Comparison of ENCODE assay signal across 25 cellular contexts in the genomic region with DNA sequence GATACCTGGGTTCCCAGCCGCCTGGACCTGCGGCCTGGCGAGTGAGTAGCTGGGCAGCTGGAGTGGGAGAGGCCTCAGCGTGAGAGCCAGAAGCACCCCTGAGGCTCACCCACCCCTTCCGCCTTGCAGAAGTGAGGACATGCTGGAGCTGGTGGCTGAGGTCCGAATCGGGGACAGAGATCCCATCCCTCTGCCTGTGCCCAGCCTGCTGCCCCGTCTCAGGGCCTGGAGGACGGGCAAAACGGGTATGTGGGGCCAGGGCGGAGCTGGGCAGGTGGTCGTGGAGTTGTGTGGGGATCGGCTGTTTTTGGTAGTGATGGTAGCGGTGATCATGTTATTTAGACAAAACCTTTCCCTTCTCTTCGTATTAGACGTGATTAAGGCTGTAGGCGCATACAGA. TPM values are rescaled to one million over a fixed set of nuclear protein-coding genes. Genes with fewer than 3 reads are reported as not detected.
DNase-seq lines count a peak whose midpoint lies in the region; ATAC-seq, FAIRE-seq and TF ChIP-seq lines count a peak whose summit lies in the region.
"Had no signal": no experiment of that assay in that cellular context is flagged by ENCODE, and none has a peak within 500 bp of the region (broad histone marks: within the 10 kb centered on the region; RNA-seq: fewer than 3 reads in every experiment).

No MANE protein-coding gene starts in this region.

- TF ChIP-seq POLR2A in K562 (conservative IDR thresholded peaks at IDR 0.05): no peak

- H4K20me1 ChIP-seq in K562 (replicated peaks; ENCODE audit: control insufficient read depth, insufficient read depth, low read length): no peaks in the 10 kb centered on the region

- peaks cover 39% of the 10 kb centered on the region for H3K79me2 ChIP-seq in K562 (ENCODE audit: control insufficient read depth, insufficient read depth, low read length)

- H3K36me3 Mint-ChIP-seq in CD4-positive, alpha-beta memory T cell: peaks cover 7 to 48% of the 10 kb centered on the region in 2 donors
- peaks cover 39% of the 10 kb centered on the region for H3K36me3 Mint-ChIP-seq in nephron progenitor cell (ENCODE audit: low read depth)
- peaks cover 67% of the 10 kb centered on the region for H3K36me3 Mint-ChIP-seq in stimulated activated effector memory CD8-positive, alpha-beta T cell treated with anti-CD3 and anti-CD28 coated beads, Interleukin-12 subunit alpha, Interleukin-12 subunit beta, amount 100 ng/mL, for 72 hours

- peaks cover 31% of the 10 kb centered on the region for H3K4me1 ChIP-seq in CD4-positive, alpha-beta memory T cell (ENCODE audit: insufficient read depth, low read length)
- peaks cover 17 to 22% of the 10 kb centered on the region in 2 experiments; a peak in 4 of 5 replicates for H3K4me1 ChIP-seq in K562 (replicated peaks in 1 of 2; ENCODE audit: control insufficient read depth in 2 of 2, insufficient read depth in 2 of 2, low read length in 2 of 2)

- DNase-seq in CD4-positive, alpha-beta memory T cell: no peak
- no peak for DNase-seq in K562 (ENCODE audit: extremely low read depth in 1 of 4, low spot score in 3 of 4)
- DNase-seq in nephron progenitor cell: no peak
- DNase-seq in stimulated activated effector memory CD8-positive, alpha-beta T cell treated with anti-CD3 and anti-CD28 coated beads, Interleukin-12 subunit alpha, Interleukin-12 subunit beta, amount 100 ng/mL, for 72 hours (ENCODE audit: low spot score in 2 of 2): no peak
- no peak for DNase-seq in caudate nucleus (lab: John Stamatoyannopoulos, UW)
- no peak for DNase-seq in NCI-H1694 (lab: John Stamatoyannopoulos, UW)
- DNase-seq: AML-193; C1 segment of cervical spinal cord; Caco-2; CD8-positive, alpha-beta T cell; DMS 273 treated with DMSO at 0.1 percent for 48 hours; DMS79; EL; GDM1; KG1; MM.1S; NCI-H2029 treated with DMSO at 0.1 percent for 48 hours; NCI-H2227 treated with DMSO at 0.1 percent for 48 hours; NCI-H69; RPMI8226; SHP77 had no signal

- H3K4me3 ChIP-seq in CD4-positive, alpha-beta memory T cell (ENCODE audit: low read length in 2 of 2): no peak overlapping the region
- H3K4me3 ChIP-seq in K562: no peak overlapping the region

- H3K9me3 ChIP-seq in CD4-positive, alpha-beta memory T cell (ENCODE audit: control insufficient read depth in 1 of 2, low read length in 2 of 2): no peaks in the 10 kb centered on the region
- H3K9me3 ChIP-seq in K562 (replicated peaks; ENCODE audit: control insufficient read depth, insufficient read depth, low read depth, low read length): no peaks in the 10 kb centered on the region; the same call in 1 of the 2 replicates
- H3K9me3 ChIP-seq: Caco-2 had no signal

- no peak overlapping the region for H3K4me2 ChIP-seq in K562 (ENCODE audit: insufficient read depth, low read length)

- peak overlapping the region in 1 of 2 experiments; percentile 40; a peak in 1 of 4 replicates for H3K9ac ChIP-seq in K562 (ENCODE audit: insufficient read depth in 1 of 2, low read depth in 2 of 2, low read length in 2 of 2)

- 96% methylated on average over 16 of the region's 17 CpGs for whole genome bisulfite sequencing in K562 (ENCODE audit: insufficient coverage, low coverage, missing lambda C conversion rate)

- no TSS peak for BruUV-seq in K562 (replicated peaks; lab: Mats Ljungman, UMichigan)

- H3K4me1 Mint-ChIP-seq in CD4-positive, alpha-beta memory T cell: peaks cover 25 to 47% (median 27%) of the 10 kb centered on the region in 4 donors
- peaks cover 48% of the 10 kb centered on the region for H3K4me1 Mint-ChIP-seq in nephron progenitor cell
- peaks cover 47% of the 10 kb centered on the region for H3K4me1 Mint-ChIP-seq in stimulated activated effector memory CD8-positive, alpha-beta T cell treated with anti-CD3 and anti-CD28 coated beads, Interleukin-12 subunit alpha, Interleukin-12 subunit beta, amount 100 ng/mL, for 72 hours

- peaks cover 31% of the 10 kb centered on the region for H3K36me3 ChIP-seq in CD4-positive, alpha-beta memory T cell (ENCODE audit: insufficient read depth, low read length)
- peaks cover 70% of the 10 kb centered on the region; the same call in 2 of the 3 replicates for H3K36me3 ChIP-seq in K562 (ENCODE audit: control insufficient read depth, insufficient read depth, low read length)

- in situ Hi-C loops in K562 (cut with MboI): no loop called here

- no peak overlapping the region for H2AFZ ChIP-seq in K562 (ENCODE audit: low read depth, low read length)

- H3K27me3 Mint-ChIP-seq in CD4-positive, alpha-beta memory T cell: no peaks in the 10 kb centered on the region
- no peaks in the 10 kb centered on the region for H3K27me3 Mint-ChIP-seq in nephron progenitor cell (ENCODE audit: low read depth, poor library complexity)

- POLR2A ChIA-PET in CD4-positive, alpha-beta memory T cell (lab: Charles Lee; ENCODE audit: partially characterized antibody): interaction anchor here (1.6 kb wide), 1 partner anchor 17 kb away, joined by 7 read pairs; no protein-coding TSS in a partner anchor
- POLR2A ChIA-PET in K562 (lab: Yijun Ruan, JAX): interaction anchor here (0.6 to 1.1 kb wide), 2 partner anchors 9 to 12 kb away, joined by 3 to 4 read pairs; no protein-coding TSS in a partner anchor

- no peak for FAIRE-seq in K562 (lab: Jason Lieb, UNC)
- FAIRE-seq: A204.1, GM12891, HTR-8/SVneo had no signal

- H3K9me1 ChIP-seq in K562 (ENCODE audit: control insufficient read depth, insufficient read depth, low read length): no peaks in the 10 kb centered on the region

- no peak for TF ChIP-seq EP300 in K562 (IDR thresholded peaks at IDR 0.05; ENCODE audit: low read length)

- intact Hi-C loops in CD4-positive, alpha-beta memory T cell (cut with micrococcal nuclease): no loop called here
- intact Hi-C loops in K562 (cut with micrococcal nuclease): no loop called here

- ATAC-seq in K562 (no peak), HG02885 (IDR thresholded peaks at IDR 0.05; ENCODE audit: poor library complexity, unreplicated experiment) (no peak)
- ATAC-seq in stimulated activated effector memory CD8-positive, alpha-beta T cell treated with anti-CD3 and anti-CD28 coated beads, Interleukin-12 subunit alpha, Interleukin-12 subunit beta, amount 100 ng/mL, for 72 hours: no peak
- ATAC-seq: CD8-positive, alpha-beta T cell had no signal

- H3K27ac Mint-ChIP-seq in CD4-positive, alpha-beta memory T cell: peak overlapping the region in 4 of 7 donors; percentile 54 to 68 (median 56)
- peak overlapping the region; percentile 79 for H3K27ac Mint-ChIP-seq in nephron progenitor cell
- peak overlapping the region; percentile 26 for H3K27ac Mint-ChIP-seq in stimulated activated effector memory CD8-positive, alpha-beta T cell treated with anti-CD3 and anti-CD28 coated beads, Interleukin-12 subunit alpha, Interleukin-12 subunit beta, amount 100 ng/mL, for 72 hours
- H3K27ac Mint-ChIP-seq: CD8-positive, alpha-beta T cell had no signal

- no peak for TF ChIP-seq RAD21 in K562 (CRISPR knock-in tag; conservative IDR thresholded peaks at IDR 0.05 in 1 of 2, IDR thresholded peaks at IDR 0.05 in 1 of 2)

- H3K27ac ChIP-seq in CD4-positive, alpha-beta memory T cell (ENCODE audit: low read depth, low read length): no peak overlapping the region
- H3K27ac ChIP-seq in K562 (ENCODE audit: extremely low read depth, low read depth, low read length): no peak overlapping the region
- no peak overlapping the region for H3K27ac ChIP-seq in caudate nucleus (ENCODE audit: low read depth, low read length)

- no peaks in the 10 kb centered on the region for H3K9me3 Mint-ChIP-seq in CD4-positive, alpha-beta memory T cell
- no peaks in the 10 kb centered on the region for H3K9me3 Mint-ChIP-seq in nephron progenitor cell
- H3K9me3 Mint-ChIP-seq in stimulated activated effector memory CD8-positive, alpha-beta T cell treated with anti-CD3 and anti-CD28 coated beads, Interleukin-12 subunit alpha, Interleukin-12 subunit beta, amount 100 ng/mL, for 72 hours: no peaks in the 10 kb centered on the region
- H3K9me3 Mint-ChIP-seq: CD8-positive, alpha-beta T cell had no signal

- no peaks in the 10 kb centered on the region for H3K27me3 ChIP-seq in CD4-positive, alpha-beta memory T cell (ENCODE audit: insufficient read depth, low read length)
- no peaks in the 10 kb centered on the region for H3K27me3 ChIP-seq in K562 (ENCODE audit: control insufficient read depth in 2 of 2, insufficient read depth in 2 of 2, low read length in 2 of 2)

- CTCF ChIA-PET in CD4-positive, alpha-beta memory T cell (lab: Charles Lee; ENCODE audit: partially characterized antibody): no interaction called here
- CTCF ChIA-PET in K562 (lab: Yijun Ruan, JAX; ENCODE audit: low intra/inter-chr PET ratio): interaction anchor here (0.5 kb wide), 1 partner anchor 57 kb away, joined by 3 read pairs; no protein-coding TSS in a partner anchor

- TF ChIP-seq CTCF in K562 (IDR thresholded peaks at IDR 0.05 in 2 of 3, conservative IDR thresholded peaks at IDR 0.05 in 1 of 3; ENCODE audit: insufficient read depth in 2 of 3, low read depth in 1 of 3, low read length in 3 of 3): no peak
- no peak for TF ChIP-seq CTCF in nephron progenitor cell (IDR thresholded peaks at IDR 0.05)

- peak overlapping the region in 1 of 8 donors; percentile 15 for H3K4me3 Mint-ChIP-seq in CD4-positive, alpha-beta memory T cell
- no peak overlapping the region for H3K4me3 Mint-ChIP-seq in nephron progenitor cell
- no peak overlapping the region for H3K4me3 Mint-ChIP-seq in stimulated activated effector memory CD8-positive, alpha-beta T cell treated with anti-CD3 and anti-CD28 coated beads, Interleukin-12 subunit alpha, Interleukin-12 subunit beta, amount 100 ng/mL, for 72 hours
- H3K4me3 Mint-ChIP-seq: CD8-positive, alpha-beta T cell had no signal

RNA-seq across cellular contexts. Expression of gene SCAF1, which starts 4.6 kb away (rescaled TPM):
- 10 to 100 TPM; 60.5 to 62.7 TPM for total RNA-seq in CD4-positive, alpha-beta memory T cell
- polyA plus RNA-seq in CD4-positive, alpha-beta memory T cell: 1 to 10 TPM in 1 of 2 donors, not detected in 1; 4.0 TPM
- total RNA-seq in K562 (2011; cell fraction: chromatin; rRNA removed; ENCODE audit: low replicate concordance): 11.3 and 31.0 TPM in 2 replicates
- total RNA-seq in K562 (2011; cell fraction: nucleolus; rRNA removed): 16.8 and 21.8 TPM in 2 replicates
- 10.6 and 16.9 TPM in 2 replicates for total RNA-seq in K562 (2011; cell fraction: nucleoplasm; rRNA removed)
- total RNA-seq in K562 (2014; rRNA removed) (12.9 and 18.0 TPM in 2 replicates), K562 (2014; rRNA removed; fragmentation: Illumina TruSeq; extraction: Trizol) (2.5 and 2.8 TPM in 2 replicates), K562 (2015; rRNA removed; fragmentation: Illumina TruSeq; extraction: Trizol) (4.9 and 6.0 TPM in 2 replicates), K562 (2021) (75.5 and 79.0 TPM in 2 replicates)
- polyA plus RNA-seq in K562 (2011; rRNA removed) (3.7 and 4.3 TPM in 2 replicates), K562 (2014; fragmentation: Illumina TruSeq; extraction: Trizol) (9.7 and 22.5 TPM in 2 replicates), K562 (2014; fragmentation: Nextera tagmentation; extraction: Ambion mirVana) (under 1 TPM; 0.20 to 0.25 TPM), K562 (2014; rRNA removed) (11.4 and 14.6 TPM in 2 replicates)
- polyA plus RNA-seq in K562 (2011; cell fraction: cytosol; rRNA removed): 5.1 and 6.3 TPM in 2 replicates
- 21.1 and 37.2 TPM in 2 replicates for polyA plus RNA-seq in K562 (2011; cell fraction: nucleus; rRNA removed)
- polyA plus RNA-seq in K562 (2012): 36.5 and 39.5 TPM in 2 replicates
- polyA minus RNA-seq in K562 (2011; rRNA and poly(A)+ RNA removed): 1.1 and 1.9 TPM in 2 replicates
- polyA minus RNA-seq in K562 (2011; cell fraction: cytosol; rRNA and poly(A)+ RNA removed): 7.8 and 12.0 TPM in 2 replicates
- 4.8 and 5.6 TPM in 2 replicates for polyA minus RNA-seq in K562 (2011; cell fraction: nucleus; rRNA and poly(A)+ RNA removed)

RNA-seq across cellular contexts. Expression of gene RRAS, which starts 6.6 kb away (rescaled TPM):
- 10 to 100 TPM; 12.0 to 13.4 TPM for total RNA-seq in CD4-positive, alpha-beta memory T cell
- polyA plus RNA-seq in CD4-positive, alpha-beta memory T cell: 10 to 100 TPM; 28.0 to 32.1 TPM
- 2.5 and 10.0 TPM in 2 replicates for total RNA-seq in K562 (2011; cell fraction: chromatin; rRNA removed; ENCODE audit: low replicate concordance)
- 9.5 and 11.2 TPM in 2 replicates for total RNA-seq in K562 (2011; cell fraction: nucleolus; rRNA removed)
- 8.0 and 8.3 TPM in 2 replicates for total RNA-seq in K562 (2011; cell fraction: nucleoplasm; rRNA removed)
- total RNA-seq in K562 (2014; rRNA removed): 8.2 and 10.4 TPM in 2 replicates
- 1.5 and 1.7 TPM in 2 replicates for total RNA-seq in K562 (2014; rRNA removed; fragmentation: Illumina TruSeq; extraction: Trizol)
- total RNA-seq in K562 (2015; rRNA removed; fragmentation: Illumina TruSeq; extraction: Trizol): 3.1 and 3.7 TPM in 2 replicates
- 8.3 and 9.3 TPM in 2 replicates for total RNA-seq in K562 (2021)
- polyA plus RNA-seq in K562 (2011; rRNA removed): 15.4 and 16.4 TPM in 2 replicates
- 26.0 and 54.3 TPM in 2 replicates for polyA plus RNA-seq in K562 (2011; cell fraction: cytosol; rRNA removed)
- 19.7 and 39.0 TPM in 2 replicates for polyA plus RNA-seq in K562 (2011; cell fraction: nucleus; rRNA removed)
- 14.8 and 16.2 TPM in 2 replicates for polyA plus RNA-seq in K562 (2012)
- polyA plus RNA-seq in K562 (2014; fragmentation: Illumina TruSeq; extraction: Trizol): 8.5 and 13.9 TPM in 2 replicates
- polyA plus RNA-seq in K562 (2014; fragmentation: Nextera tagmentation; extraction: Ambion mirVana): 1 to 10 TPM in 1 of 2 experiments, under 1 TPM in 1; 0.70 to 1.3 TPM
- polyA plus RNA-seq in K562 (2014; rRNA removed): 17.3 and 18.3 TPM in 2 replicates
- polyA minus RNA-seq in K562 (2011; rRNA and poly(A)+ RNA removed): 1.2 and 2.7 TPM in 2 replicates
- polyA minus RNA-seq in K562 (2011; cell fraction: cytosol; rRNA and poly(A)+ RNA removed): 5.5 and 8.4 TPM in 2 replicates
- polyA minus RNA-seq in K562 (2011; cell fraction: nucleus; rRNA and poly(A)+ RNA removed): 2.0 TPM in 2 replicates

RNA-seq across cellular contexts. Expression of gene IRF3, which starts 19.1 kb away (rescaled TPM):
- total RNA-seq in CD4-positive, alpha-beta memory T cell: 100 to 1,000 TPM; 366 to 386 TPM
- polyA plus RNA-seq in CD4-positive, alpha-beta memory T cell: 10 to 100 TPM; 64.1 to 72.8 TPM
- 63.4 and 152 TPM in 2 replicates for total RNA-seq in K562 (2011; cell fraction: chromatin; rRNA removed; ENCODE audit: low replicate concordance)
- 90.7 and 93.9 TPM in 2 replicates for total RNA-seq in K562 (2011; cell fraction: nucleolus; rRNA removed)
- total RNA-seq in K562 (2011; cell fraction: nucleoplasm; rRNA removed): 78.8 and 106 TPM in 2 replicates
- total RNA-seq in K562 (2014; rRNA removed): 113 and 160 TPM in 2 replicates
- total RNA-seq in K562 (2014; rRNA removed; fragmentation: Illumina TruSeq; extraction: Trizol): 28.5 and 40.9 TPM in 2 replicates
- total RNA-seq in K562 (2015; rRNA removed; fragmentation: Illumina TruSeq; extraction: Trizol): 64.0 and 65.4 TPM in 2 replicates
- 125 and 132 TPM in 2 replicates for total RNA-seq in K562 (2021)
- 54.5 and 66.4 TPM in 2 replicates for polyA plus RNA-seq in K562 (2011; rRNA removed)
- 56.8 and 134 TPM in 2 replicates for polyA plus RNA-seq in K562 (2011; cell fraction: cytosol; rRNA removed)
- 106 and 215 TPM in 2 replicates for polyA plus RNA-seq in K562 (2011; cell fraction: nucleus; rRNA removed)
- polyA plus RNA-seq in K562 (2012): 119 and 139 TPM in 2 replicates
- 118 and 119 TPM in 2 replicates for polyA plus RNA-seq in K562 (2014; fragmentation: Illumina TruSeq; extraction: Trizol)
- polyA plus RNA-seq in K562 (2014; fragmentation: Nextera tagmentation; extraction: Ambion mirVana): 10 to 100 TPM in 1 of 2 experiments, 1 to 10 TPM in 1; 7.5 to 11.6 TPM
- 118 and 145 TPM in 2 replicates for polyA plus RNA-seq in K562 (2014; rRNA removed)
- polyA minus RNA-seq in K562 (2011; rRNA and poly(A)+ RNA removed): 11.1 and 16.9 TPM in 2 replicates
- polyA minus RNA-seq in K562 (2011; cell fraction: cytosol; rRNA and poly(A)+ RNA removed): 36.4 and 44.4 TPM in 2 replicates
- 13.9 and 17.5 TPM in 2 replicates for polyA minus RNA-seq in K562 (2011; cell fraction: nucleus; rRNA and poly(A)+ RNA removed)

RNA-seq across cellular contexts. Expression of gene BCL2L12, which starts 19.1 kb away (rescaled TPM):
- 10 to 100 TPM; 21.9 to 22.1 TPM for total RNA-seq in CD4-positive, alpha-beta memory T cell
- 10 to 100 TPM; 16.3 to 17.2 TPM for polyA plus RNA-seq in CD4-positive, alpha-beta memory T cell
- 31.5 and 83.3 TPM in 2 replicates for total RNA-seq in K562 (2011; cell fraction: chromatin; rRNA removed; ENCODE audit: low replicate concordance)
- 79.4 and 85.7 TPM in 2 replicates for total RNA-seq in K562 (2011; cell fraction: nucleolus; rRNA removed)
- total RNA-seq in K562 (2011; cell fraction: nucleoplasm; rRNA removed): 47.0 and 50.7 TPM in 2 replicates
- total RNA-seq in K562 (2014; rRNA removed) (128 and 169 TPM in 2 replicates), K562 (2014; rRNA removed; fragmentation: Illumina TruSeq; extraction: Trizol) (17.0 and 18.8 TPM in 2 replicates), K562 (2015; rRNA removed; fragmentation: Illumina TruSeq; extraction: Trizol) (26.5 and 29.4 TPM in 2 replicates), K562 (2021) (183 and 185 TPM in 2 replicates)
- polyA plus RNA-seq in K562 (2011; rRNA removed) (81.2 and 95.3 TPM in 2 replicates), K562 (2014; fragmentation: Illumina TruSeq; extraction: Trizol) (85.6 and 184 TPM in 2 replicates), K562 (2014; fragmentation: Nextera tagmentation; extraction: Ambion mirVana) (1 to 10 TPM; 7.4 to 7.5 TPM), K562 (2014; rRNA removed) (263 and 282 TPM in 2 replicates)
- polyA plus RNA-seq in K562 (2011; cell fraction: cytosol; rRNA removed): 132 and 350 TPM in 2 replicates
- 132 and 212 TPM in 2 replicates for polyA plus RNA-seq in K562 (2011; cell fraction: nucleus; rRNA removed)
- polyA plus RNA-seq in K562 (2012): 164 and 177 TPM in 2 replicates
- 8.8 and 10.7 TPM in 2 replicates for polyA minus RNA-seq in K562 (2011; rRNA and poly(A)+ RNA removed)
- 29.2 and 36.0 TPM in 2 replicates for polyA minus RNA-seq in K562 (2011; cell fraction: cytosol; rRNA and poly(A)+ RNA removed)
- 22.6 and 24.0 TPM in 2 replicates for polyA minus RNA-seq in K562 (2011; cell fraction: nucleus; rRNA and poly(A)+ RNA removed)

RNA-seq across cellular contexts. Expression of gene PRMT1, which starts 30.5 kb away (rescaled TPM):
- 10 to 100 TPM; 76.6 to 92.9 TPM for total RNA-seq in CD4-positive, alpha-beta memory T cell
- 100 to 1,000 TPM; 140 to 213 TPM for polyA plus RNA-seq in CD4-positive, alpha-beta memory T cell
- total RNA-seq in K562 (2011; cell fraction: chromatin; rRNA removed; ENCODE audit: low replicate concordance): 329 and 693 TPM in 2 replicates
- 420 and 469 TPM in 2 replicates for total RNA-seq in K562 (2011; cell fraction: nucleolus; rRNA removed)
- 336 and 338 TPM in 2 replicates for total RNA-seq in K562 (2011; cell fraction: nucleoplasm; rRNA removed)
- 371 and 483 TPM in 2 replicates for total RNA-seq in K562 (2014; rRNA removed)
- total RNA-seq in K562 (2014; rRNA removed; fragmentation: Illumina TruSeq; extraction: Trizol): 132 and 169 TPM in 2 replicates
- 326 and 337 TPM in 2 replicates for total RNA-seq in K562 (2015; rRNA removed; fragmentation: Illumina TruSeq; extraction: Trizol)
- 324 and 326 TPM in 2 replicates for total RNA-seq in K562 (2021)
- polyA plus RNA-seq in K562 (2011; rRNA removed): 407 and 436 TPM in 2 replicates
- 562 and 863 TPM in 2 replicates for polyA plus RNA-seq in K562 (2011; cell fraction: cytosol; rRNA removed)
- polyA plus RNA-seq in K562 (2011; cell fraction: nucleus; rRNA removed): 575 and 667 TPM in 2 replicates
- 194 and 423 TPM in 2 replicates for polyA plus RNA-seq in K562 (2012)
- 446 and 465 TPM in 2 replicates for polyA plus RNA-seq in K562 (2014; fragmentation: Illumina TruSeq; extraction: Trizol)
- polyA plus RNA-seq in K562 (2014; fragmentation: Nextera tagmentation; extraction: Ambion mirVana): 10 to 100 TPM; 13.3 to 74.0 TPM
- polyA plus RNA-seq in K562 (2014; rRNA removed): 464 and 510 TPM in 2 replicates
- polyA minus RNA-seq in K562 (2011; rRNA and poly(A)+ RNA removed): 337 and 429 TPM in 2 replicates
- 187 and 188 TPM in 2 replicates for polyA minus RNA-seq in K562 (2011; cell fraction: cytosol; rRNA and poly(A)+ RNA removed)
- polyA minus RNA-seq in K562 (2011; cell fraction: nucleus; rRNA and poly(A)+ RNA removed): 171 and 244 TPM in 2 replicates

Comparison
In these comparisons a context has a peak if more than half of its experiments do, and no peak if none do; other contexts are left out.
1. H3K27ac Mint-ChIP-seq: peak in every context shown above with its lines; median percentile 79 in nephron progenitor cell; 56 in CD4-positive, alpha-beta memory T cell; 26 in stimulated activated effector memory CD8-positive, alpha-beta T cell treated with anti-CD3 and anti-CD28 coated beads, Interleukin-12 subunit alpha, Interleukin-12 subunit beta, amount 100 ng/mL, for 72 hours.